ENCODE assay signal across 14 cellular contexts in genomic region chr3:113629941-113630340, GRCh38.
DNase-seq lines count a peak whose midpoint lies in the region; TF ChIP-seq lines count a peak whose summit lies in the region.
"Had no signal": no experiment of that assay in that cellular context is flagged by ENCODE, and none has a peak within 500 bp of the region (broad histone marks: within the 10 kb centered on the region; RNA-seq: fewer than 3 reads in every experiment).

No MANE protein-coding gene starts in this region.

- CTCF ChIA-PET in mammary epithelial cell (lab: Charles Lee; ENCODE audit: low non-redundant PET), result no interaction called here

- H3K9me3 ChIP-seq in mammary epithelial cell (replicated peaks; ENCODE audit: insufficient read depth, low read length) (no peaks in the 10 kb centered on the region), stomach smooth muscle (ENCODE audit: control insufficient read depth in 2 of 2, low read length in 2 of 2) (no peaks in the 10 kb centered on the region)
- H3K9me3 ChIP-seq: heart right ventricle had no signal

- no peak for TF ChIP-seq CTCF in mammary epithelial cell (conservative IDR thresholded peaks at IDR 0.05 in 1 of 2, IDR thresholded peaks at IDR 0.05 in 1 of 2; ENCODE audit: extremely low read depth in 1 of 2, insufficient read depth in 1 of 2, low read depth in 1 of 2, low read length in 2 of 2)

- no peaks in the 10 kb centered on the region for H4K20me1 ChIP-seq in mammary epithelial cell (ENCODE audit: insufficient read depth, low read length)

- H3K36me3 ChIP-seq in mammary epithelial cell (ENCODE audit: insufficient read depth, low read length), result no peaks in the 10 kb centered on the region
- H3K36me3 ChIP-seq in stomach smooth muscle (ENCODE audit: control insufficient read depth in 2 of 2, insufficient read depth in 2 of 2, low read length in 2 of 2), result no peaks in the 10 kb centered on the region
- H3K36me3 ChIP-seq: heart right ventricle had no signal

- no peaks in the 10 kb centered on the region for H3K79me2 ChIP-seq in mammary epithelial cell (ENCODE audit: insufficient read depth, low read length)

- no peak overlapping the region for H3K27ac ChIP-seq in mammary epithelial cell (ENCODE audit: insufficient read depth, low read depth, low read length)
- peak overlapping the region; percentile 75 for H3K27ac ChIP-seq in stomach smooth muscle (ENCODE audit: low read length)
- H3K27ac ChIP-seq: heart right ventricle had no signal

- no TSS peak for BruUV-seq in mammary epithelial cell (replicated peaks; lab: Mats Ljungman, UMichigan)

- H3K4me1 ChIP-seq in mammary epithelial cell (ENCODE audit: insufficient read depth, low read length), result no peaks in the 10 kb centered on the region
- H3K4me1 ChIP-seq in stomach smooth muscle (ENCODE audit: control insufficient read depth, insufficient read depth, low read length), result peaks cover 24% of the 10 kb centered on the region

- in situ Hi-C loops in mammary epithelial cell (cut with MboI; ENCODE audit: low sequenced_read_pairs in 2 of 2), result no loop called here

- 93% methylated on average over 6 of the region's 6 CpGs for WGBS in mammary epithelial cell (ENCODE audit: low coverage, missing lambda C conversion rate)

- H3K27me3 ChIP-seq in mammary epithelial cell (ENCODE audit: insufficient read depth, low read length), result no peaks in the 10 kb centered on the region
- no peaks in the 10 kb centered on the region for H3K27me3 ChIP-seq in stomach smooth muscle (ENCODE audit: control insufficient read depth in 1 of 2, insufficient read depth in 2 of 2, low read length in 2 of 2)
- H3K27me3 ChIP-seq: heart right ventricle had no signal

- DNase-seq in NCI-H2029 treated with DMSO at 0.1 percent for 48 hours (lab: John Stamatoyannopoulos, UW) (peak; percentile 89), mammary epithelial cell (no peak), myocyte (ENCODE audit: low read depth) (peak; percentile 47), SIG-M5 (lab: John Stamatoyannopoulos, UW) (no peak), GM19240 (ENCODE audit: insufficient read length, low spot score) (no peak), NCI-H1694 treated with DMSO at 0.1 percent for 48 hours (lab: John Stamatoyannopoulos, UW) (no peak)
- DNase-seq: activated CD4-positive, CD25-positive, alpha-beta regulatory T cell; activated CD8-positive, alpha-beta memory T cell treated with anti-CD3 and anti-CD28 coated beads, Interleukin-2, amount 10 ng/mL, durations not matched to agents 7 days and 5 days; activated naive CD4-positive, alpha-beta T cell treated with anti-CD3 and anti-CD28 coated beads, Interleukin-2, amount 10 ng/mL, durations not matched to agents 7 days and 5 days; caudate nucleus; heart right ventricle; left ventricle myocardium superior; posterior cingulate gyrus had no signal

- intact Hi-C loops in mammary epithelial cell (cut with micrococcal nuclease), result loop anchor here (5.0 kb wide), 1 partner anchor 593 kb away; no protein-coding TSS in a partner anchor

- H3K9ac ChIP-seq in mammary epithelial cell (ENCODE audit: insufficient read depth, low read length), result no peak overlapping the region
- H3K9ac ChIP-seq in stomach smooth muscle (ENCODE audit: low read length in 2 of 2), result peak overlapping the region; percentile 39 to 47

- H3K4me3 ChIP-seq in mammary epithelial cell (replicated peaks in 1 of 3; ENCODE audit: insufficient read depth in 1 of 3, low read depth in 2 of 3, low read length in 3 of 3) (no peak overlapping the region), stomach smooth muscle (ENCODE audit: low read length in 2 of 2) (peak overlapping the region; percentile 32 to 55)
- H3K4me3 ChIP-seq: heart right ventricle had no signal

- dilution Hi-C loops in mammary epithelial cell (cut with HindIII; ENCODE audit: low sequenced_read_pairs), result no loop called here

- H2AFZ ChIP-seq in mammary epithelial cell (ENCODE audit: low read depth, low read length), result peak overlapping the region; percentile 34

- no peak overlapping the region for H3K4me2 ChIP-seq in mammary epithelial cell (ENCODE audit: insufficient read depth, low read depth, low read length)

Comparison
In these comparisons a context has a peak if more than half of its experiments do, and no peak if none do; other contexts are left out.
1. DNase-seq: peak in NCI-H2029 treated with DMSO at 0.1 percent for 48 hours (single experiment) and myocyte (single experiment); none in mammary epithelial cell (single experiment), SIG-M5 (single experiment), GM19240 (single experiment) and NCI-H1694 treated with DMSO at 0.1 percent for 48 hours (single experiment).
2. H3K4me3 ChIP-seq: peak in stomach smooth muscle (2 of 2); none in mammary epithelial cell (0 of 3).